Comparison of ENCODE assay signal across 8 cellular contexts in genomic region chr10:49941447-49942338, GRCh38. TPM values are rescaled to one million over a fixed set of nuclear protein-coding genes. Genes with fewer than 3 reads are reported as not detected.
DNase-seq lines count a peak whose midpoint lies in the region; ATAC-seq and TF ChIP-seq lines count a peak whose summit lies in the region.
"Not testable (repeated sequence)": the region's sequence is repeated elsewhere in the genome, so short reads cannot be mapped to it uniquely, and the experiment has no call there.

TSS of gene PARG (minus strand) at chr10:49942027. CDS start at chr10:49941725, 302 bp downstream.
A gene with protein sequence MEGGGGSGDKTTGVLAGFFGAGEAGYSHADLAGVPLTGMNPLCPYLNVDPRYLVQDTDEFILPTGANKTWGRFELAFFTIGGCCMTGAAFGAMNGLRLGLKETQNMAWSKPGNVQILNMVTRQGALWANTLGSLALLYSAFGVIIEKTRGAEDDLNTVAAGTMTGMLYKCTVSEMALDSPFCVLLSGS (plus strand): TSS chr10:49942053. CDS start chr10:49942195, 142 bp downstream.

- H3K9ac ChIP-seq in SU-DHL-6 (ENCODE audit: low read length): peak within 1 kb of the TSS; percentile 86

- ATAC-seq in HG02588 (IDR thresholded peaks at IDR 0.05; ENCODE audit: unreplicated experiment): peak; percentile 73
- ATAC-seq in activated naive CD4-positive, alpha-beta T cell treated with anti-CD3 and anti-CD28 coated beads, Interleukin-2, amount 50 U/mL, for 72 hours: peak; percentile 90
- ATAC-seq in omental fat pad (ENCODE audit: low FRiP score): peak; percentile 96

- CTCF ChIA-PET in GM10248 (lab: Yijun Ruan, JAX): not testable (repeated sequence)

- H3F3A ChIP-seq in SU-DHL-6 (ENCODE audit: insufficient read depth): not testable (repeated sequence)

- H3K27ac ChIP-seq in SU-DHL-6 (ENCODE audit: low read depth, low read length) (peak within 1 kb of the TSS; percentile 26; the same call in 1 of the 2 replicates), substantia nigra (ENCODE audit: low read depth, low read length, poor library complexity, severe bottlenecking) (peak within 1 kb of the TSS; percentile 27)

- DNase-seq in GM10248 (ENCODE audit: extremely low spot score): peak; percentile 65
- DNase-seq in NCI-H1048 (lab: John Stamatoyannopoulos, UW): peak; percentile 60
- peak; percentile 77 to 84 for DNase-seq in activated naive CD4-positive, alpha-beta T cell treated with anti-CD3 and anti-CD28 coated beads, Interleukin-2, amount 50 U/mL, for 72 hours (ENCODE audit: low spot score in 2 of 2)
- DNase-seq in glomerular endothelial cell (ENCODE audit: extremely low read depth, low read depth, low spot score): not testable (repeated sequence)
- DNase-seq in omental fat pad (ENCODE audit: low spot score): peak; percentile 37
- DNase-seq in substantia nigra (lab: John Stamatoyannopoulos, UW): peak in 48 of 49 donors; percentile 7 to 87 (median 64)

- peak within 1 kb of the TSS; percentile 78 for H3K4me3 ChIP-seq in SU-DHL-6 (ENCODE audit: insufficient read depth, low read length, poor library complexity, severe bottlenecking)

- H3K9me3 Mint-ChIP-seq in activated naive CD4-positive, alpha-beta T cell treated with anti-CD3 and anti-CD28 coated beads, Interleukin-2, amount 50 U/mL, for 72 hours: not testable (repeated sequence)

- peaks cover 0 to 18% of the 10 kb centered on the region in 2 donors for H3K36me3 Mint-ChIP-seq in activated naive CD4-positive, alpha-beta T cell treated with anti-CD3 and anti-CD28 coated beads, Interleukin-2, amount 50 U/mL, for 72 hours

- H3K27ac Mint-ChIP-seq in activated naive CD4-positive, alpha-beta T cell treated with anti-CD3 and anti-CD28 coated beads, Interleukin-2, amount 50 U/mL, for 72 hours: peak within 1 kb of the TSS; percentile 90 to 98

- not testable (repeated sequence) for H3K27me3 ChIP-seq in SU-DHL-6 (ENCODE audit: low read length)

- H4K20me1 ChIP-seq in SU-DHL-6 (ENCODE audit: low read depth, low read length): not testable (repeated sequence)

- POLR2A ChIA-PET in GM10248 (lab: Yijun Ruan, JAX): not testable (repeated sequence)

- not testable (repeated sequence) for H3K36me3 ChIP-seq in SU-DHL-6 (ENCODE audit: low read length)

- H3K4me2 ChIP-seq in SU-DHL-6 (ENCODE audit: low read depth, low read length, poor library complexity, severe bottlenecking): peak within 1 kb of the TSS; percentile 76

- H2AFZ ChIP-seq in SU-DHL-6 (ENCODE audit: low read depth, low read length, severe bottlenecking): peak within 1 kb of the TSS; percentile 76

- H3K9me2 ChIP-seq in SU-DHL-6 (replicated peaks; ENCODE audit: insufficient read depth, low read length): not testable (repeated sequence)

- H3K79me2 ChIP-seq in SU-DHL-6 (ENCODE audit: insufficient read depth, low read length): peaks cover 56% of the 10 kb centered on the region

- not testable (repeated sequence) for H3K9me3 ChIP-seq in SU-DHL-6 (ENCODE audit: insufficient read depth, low read length)

- not testable (repeated sequence) for TF ChIP-seq CTCF in GM10248 (IDR thresholded peaks at IDR 0.05; ENCODE audit: control extremely low read depth, extremely low read depth, low read depth, missing control alignments); SU-DHL-6 (IDR thresholded peaks at IDR 0.05; ENCODE audit: insufficient read depth, low read length, poor library complexity, severe bottlenecking); omental fat pad (IDR thresholded peaks at IDR 0.05)

RNA-seq across cellular contexts. Expression of gene PARG, which starts in this region (rescaled TPM):
- 10 to 100 TPM; 23.8 to 33.0 TPM for total RNA-seq in activated naive CD4-positive, alpha-beta T cell treated with anti-CD3 and anti-CD28 coated beads, Interleukin-2, amount 50 U/mL, for 72 hours
- total RNA-seq in glomerular endothelial cell: 16.9 and 22.0 TPM in 2 replicates
- total RNA-seq in omental fat pad: 10 to 100 TPM; 19.0 to 32.8 (median 21.2) TPM

RNA-seq across cellular contexts. Expression of the second gene that starts in this region (rescaled TPM):
- total RNA-seq in activated naive CD4-positive, alpha-beta T cell treated with anti-CD3 and anti-CD28 coated beads, Interleukin-2, amount 50 U/mL, for 72 hours: 10 to 100 TPM; 18.9 to 23.3 TPM
- 7.5 and 22.5 TPM in 2 replicates for total RNA-seq in glomerular endothelial cell
- total RNA-seq in omental fat pad: 10 to 100 TPM; 16.2 to 53.6 (median 17.9) TPM
